Comparison of ENCODE assay signal across 8 cellular contexts in genomic region chr2:74458957-74459290, GRCh38. TPM values are rescaled to one million over a fixed set of nuclear protein-coding genes. Genes with fewer than 3 reads are reported as not detected.
DNase-seq lines count a peak whose midpoint lies in the region; ATAC-seq and TF ChIP-seq lines count a peak whose summit lies in the region.

No MANE protein-coding gene starts in this region.

- DNase-seq in AG09309 (ENCODE audit: low read depth) (no peak), MV-4-11 (lab: John Stamatoyannopoulos, UW) (no peak), A172 (ENCODE audit: low spot score) (no peak)
- DNase-seq in Jurkat, Clone E6-1 (ENCODE audit: low read depth, low spot score) = no peak
- DNase-seq in central memory CD8-positive, alpha-beta T cell (ENCODE audit: low spot score in 2 of 2) = no peak

- peaks cover 13% of the 10 kb centered on the region for H3K36me3 ChIP-seq in muscle layer of colon (ENCODE audit: insufficient read depth, low read length)

- H3K4me3 Mint-ChIP-seq in central memory CD8-positive, alpha-beta T cell = peak overlapping the region; percentile 97

- peaks cover 38% of the 10 kb centered on the region for H3K36me3 Mint-ChIP-seq in central memory CD8-positive, alpha-beta T cell (ENCODE audit: insufficient read depth)

- H3K27me3 ChIP-seq in muscle layer of colon (ENCODE audit: control insufficient read depth in 1 of 2, insufficient read depth in 2 of 2, low read length in 2 of 2) = no peaks in the 10 kb centered on the region

- no peak for ATAC-seq in central memory CD8-positive, alpha-beta T cell (replicated peaks; ENCODE audit: extremely low read depth, poor library complexity, severe bottlenecking)
- ATAC-seq in GM21515 (IDR thresholded peaks at IDR 0.05; ENCODE audit: unreplicated experiment) (no peak), HG02885 (IDR thresholded peaks at IDR 0.05; ENCODE audit: poor library complexity, unreplicated experiment) (no peak)

- H3K4me3 ChIP-seq in AG09309 (ENCODE audit: control insufficient read depth, low read depth, low read length) (peak overlapping the region; percentile 75), muscle layer of colon (ENCODE audit: low read depth in 1 of 2, low read length in 2 of 2) (peak overlapping the region; percentile 62 to 77)
- peak overlapping the region; percentile 63 for H3K4me3 ChIP-seq in Jurkat, Clone E6-1 (ENCODE audit: low read length)

- no peaks in the 10 kb centered on the region for H3K9me3 ChIP-seq in muscle layer of colon (ENCODE audit: low read length)

- peaks cover 32% of the 10 kb centered on the region for H3K4me1 ChIP-seq in muscle layer of colon (ENCODE audit: insufficient read depth, low read length)

- peak overlapping the region; percentile 47 for H3K9ac ChIP-seq in muscle layer of colon (ENCODE audit: low read length)

- TF ChIP-seq CTCF in AG09309 (IDR thresholded peaks at IDR 0.05; ENCODE audit: control insufficient read depth, insufficient read depth, low read depth, low read length, missing control alignments) = no peak

- peak overlapping the region; percentile 61 for H3K27ac ChIP-seq in muscle layer of colon (ENCODE audit: low read depth, low read length)

- no peaks in the 10 kb centered on the region for H3K9me3 Mint-ChIP-seq in central memory CD8-positive, alpha-beta T cell

- H3K4me1 Mint-ChIP-seq in central memory CD8-positive, alpha-beta T cell = peaks cover 74% of the 10 kb centered on the region

- peak overlapping the region; percentile 100 for H3K27ac Mint-ChIP-seq in central memory CD8-positive, alpha-beta T cell (ENCODE audit: low read depth)

- H3K27me3 Mint-ChIP-seq in central memory CD8-positive, alpha-beta T cell = no peaks in the 10 kb centered on the region

RNA-seq across cellular contexts. Expression of gene WBP1, which starts 0.7 kb away (rescaled TPM):
- polyA plus RNA-seq in Jurkat, Clone E6-1 (2012; ENCODE audit: insufficient read depth, insufficient read length) = 88.4 TPM
- 49.0 and 52.3 TPM in 2 replicates for total RNA-seq in A172 (2014; rRNA removed; shearing (Covaris generic))

RNA-seq across cellular contexts. Expression of gene INO80B, which starts 4.0 kb away (rescaled TPM):
- polyA plus RNA-seq in Jurkat, Clone E6-1 (2012; ENCODE audit: insufficient read depth, insufficient read length) = 33.5 TPM
- total RNA-seq in A172 (2014; rRNA removed; shearing (Covaris generic)) = 5.9 and 7.9 TPM in 2 replicates

RNA-seq across cellular contexts. Expression of gene MOGS, which starts 6.3 kb away (rescaled TPM):
- 51.8 TPM for polyA plus RNA-seq in Jurkat, Clone E6-1 (2012; ENCODE audit: insufficient read depth, insufficient read length)
- total RNA-seq in A172 (2014; rRNA removed; shearing (Covaris generic)) = 66.6 and 71.4 TPM in 2 replicates

RNA-seq across cellular contexts. Expression of gene MRPL53, which starts 13.6 kb away (rescaled TPM):
- polyA plus RNA-seq in Jurkat, Clone E6-1 (2012; ENCODE audit: insufficient read depth, insufficient read length) = 148 TPM
- total RNA-seq in A172 (2014; rRNA removed; shearing (Covaris generic)) = 30.2 and 39.1 TPM in 2 replicates

RNA-seq across cellular contexts. Expression of gene RTKN, which starts 17.2 kb away (rescaled TPM):
- 2.0 TPM for polyA plus RNA-seq in Jurkat, Clone E6-1 (2012; ENCODE audit: insufficient read depth, insufficient read length)
- 23.1 and 33.3 TPM in 2 replicates for total RNA-seq in A172 (2014; rRNA removed; shearing (Covaris generic))
